11 cellular contexts compared by ENCODE assay signal in genomic region chr9:121326130-121326838, GRCh38. TPM values are rescaled to one million over a fixed set of nuclear protein-coding genes. Genes with fewer than 3 reads are reported as not detected.
DNase-seq lines count a peak whose midpoint lies in the region; ATAC-seq and TF ChIP-seq lines count a peak whose summit lies in the region.
"Had no signal": no experiment of that assay in that cellular context is flagged by ENCODE, and none has a peak within 500 bp of the region (broad histone marks: within the 10 kb centered on the region; RNA-seq: fewer than 3 reads in every experiment).

No MANE protein-coding gene starts in this region.

- no peaks in the 10 kb centered on the region for H3K27me3 Mint-ChIP-seq in natural killer cell treated with Interleukin-12 subunit alpha and Interleukin-12 subunit beta and Interleukin-15 and Interleukin-18, amount 100 ng/mL, for 72 hours
- H3K27me3 Mint-ChIP-seq: activated CD4-positive, alpha-beta memory T cell treated with anti-CD3 and anti-CD28 coated beads, Interleukin-2, amount 10 ng/mL, durations not matched to agents 7 days and 5 days had no signal

- DNase-seq in HT-29 (ENCODE audit: low spot score) (peak; percentile 42), dermis microvascular lymphatic vessel endothelial cell (ENCODE audit: low read depth in 2 of 2) (peak; percentile 87 to 95), right lobe of liver (peak; percentile 71 to 93 (median 87)), substantia nigra (lab: John Stamatoyannopoulos, UW) (peak in 26 of 49 donors; percentile 8 to 73 (median 56)), NCI-H2081 treated with DMSO at 0.1 percent for 48 hours (lab: John Stamatoyannopoulos, UW) (no peak), GM10248 (ENCODE audit: extremely low spot score) (no peak)
- no peak for DNase-seq in natural killer cell treated with Interleukin-12 subunit alpha and Interleukin-12 subunit beta and Interleukin-15 and Interleukin-18, amount 100 ng/mL, for 72 hours (ENCODE audit: low spot score)
- DNase-seq: activated CD4-positive, alpha-beta memory T cell treated with anti-CD3 and anti-CD28 coated beads, Interleukin-2, amount 10 ng/mL, durations not matched to agents 7 days and 5 days; foreskin melanocyte; NCI-H345 had no signal

- H3K4me1 ChIP-seq in right lobe of liver, result peaks cover 0 to 27% (median 13%) of the 10 kb centered on the region in 4 donors

- H3K36me3 ChIP-seq in right lobe of liver, result peaks cover 0 to 26% (median 6%) of the 10 kb centered on the region in 4 donors

- peak; percentile 5 for TF ChIP-seq POLR2A in right lobe of liver (IDR thresholded peaks at IDR 0.05)

- H3K27ac ChIP-seq in right lobe of liver, result peak overlapping the region; percentile 66 to 96 (median 77)
- peak overlapping the region; percentile 67 for H3K27ac ChIP-seq in substantia nigra (ENCODE audit: low read depth, low read length, poor library complexity, severe bottlenecking)

- H3K27me3 ChIP-seq in right lobe of liver, result no peaks in the 10 kb centered on the region

- ATAC-seq in right lobe of liver, result peak; percentile 70 to 80 (median 72)
- ATAC-seq in natural killer cell treated with Interleukin-12 subunit alpha and Interleukin-12 subunit beta and Interleukin-15 and Interleukin-18, amount 100 ng/mL, for 72 hours, result no peak
- ATAC-seq in activated CD4-positive, CD25-positive, alpha-beta regulatory T cell treated with anti-CD3 and anti-CD28 coated beads, Interleukin-2, amount 50 U/mL, for 24 hours, result no peak

- no peak overlapping the region for H3K4me3 Mint-ChIP-seq in natural killer cell treated with Interleukin-12 subunit alpha and Interleukin-12 subunit beta and Interleukin-15 and Interleukin-18, amount 100 ng/mL, for 72 hours
- H3K4me3 Mint-ChIP-seq: activated CD4-positive, alpha-beta memory T cell treated with anti-CD3 and anti-CD28 coated beads, Interleukin-2, amount 10 ng/mL, durations not matched to agents 7 days and 5 days had no signal

- H3K4me1 Mint-ChIP-seq in natural killer cell treated with Interleukin-12 subunit alpha and Interleukin-12 subunit beta and Interleukin-15 and Interleukin-18, amount 100 ng/mL, for 72 hours (ENCODE audit: low read depth in 2 of 2), result peaks cover 27 to 29% of the 10 kb centered on the region in 2 donors

- POLR2A ChIA-PET in GM10248 (lab: Yijun Ruan, JAX), result no interaction called here

- H3K36me3 Mint-ChIP-seq in natural killer cell treated with Interleukin-12 subunit alpha and Interleukin-12 subunit beta and Interleukin-15 and Interleukin-18, amount 100 ng/mL, for 72 hours, result no peaks in the 10 kb centered on the region

- H3K4me3 ChIP-seq in right lobe of liver, result peak overlapping the region in 1 of 3 donors; percentile 35

- WGBS in right lobe of liver (ENCODE audit: insufficient coverage, low coverage, low lambda C conversion rate, missing lambda C conversion rate), result 59% methylated on average over 12 of the region's 19 CpGs

- TF ChIP-seq CTCF in right lobe of liver (IDR thresholded peaks at IDR 0.05) (no peak), GM10248 (IDR thresholded peaks at IDR 0.05; ENCODE audit: control extremely low read depth, extremely low read depth, low read depth, missing control alignments) (no peak)

- CTCF ChIA-PET in GM10248 (lab: Yijun Ruan, JAX), result interaction anchor here (0.8 to 2.3 kb wide), 4 partner anchors 11 to 73 kb away, joined by 3 to 8 read pairs (median 5); no protein-coding TSS in a partner anchor

- no peak overlapping the region for H3K27ac Mint-ChIP-seq in natural killer cell treated with Interleukin-12 subunit alpha and Interleukin-12 subunit beta and Interleukin-15 and Interleukin-18, amount 100 ng/mL, for 72 hours
- H3K27ac Mint-ChIP-seq: activated CD4-positive, alpha-beta memory T cell treated with anti-CD3 and anti-CD28 coated beads, Interleukin-2, amount 10 ng/mL, durations not matched to agents 7 days and 5 days had no signal

- no peaks in the 10 kb centered on the region for H3K9me3 ChIP-seq in right lobe of liver

- H3K9me3 Mint-ChIP-seq in natural killer cell treated with Interleukin-12 subunit alpha and Interleukin-12 subunit beta and Interleukin-15 and Interleukin-18, amount 100 ng/mL, for 72 hours, result no peaks in the 10 kb centered on the region
- H3K9me3 Mint-ChIP-seq: activated CD4-positive, alpha-beta memory T cell treated with anti-CD3 and anti-CD28 coated beads, Interleukin-2, amount 10 ng/mL, durations not matched to agents 7 days and 5 days had no signal

- intact Hi-C loops in right lobe of liver (cut with DNase I), result no loop called here

RNA-seq across cellular contexts. Expression of gene STOM, which starts 43.8 kb away (rescaled TPM):
- total RNA-seq in HT-29 (2014; rRNA removed; shearing (Covaris generic)), result not detected in 2 replicates
- total RNA-seq in dermis microvascular lymphatic vessel endothelial cell, result 225 and 320 TPM in 2 replicates
- total RNA-seq in right lobe of liver, result 100 to 1,000 TPM; 232 to 655 (median 443) TPM
- total RNA-seq in natural killer cell treated with Interleukin-12 subunit alpha and Interleukin-12 subunit beta and Interleukin-15 and Interleukin-18, amount 100 ng/mL, for 72 hours, result 100 to 1,000 TPM in 1 of 2 donors, 10 to 100 TPM in 1; 99.4 to 321 TPM

RNA-seq across cellular contexts. Expression of gene GSN, which starts 58.3 kb away (rescaled TPM):
- total RNA-seq in HT-29 (2014; rRNA removed; shearing (Covaris generic)), result 270 and 283 TPM in 2 replicates
- total RNA-seq in dermis microvascular lymphatic vessel endothelial cell (243 and 248 TPM in 2 replicates), right lobe of liver (10 to 100 TPM; 23.1 to 96.9 (median 38.8) TPM)
- total RNA-seq in natural killer cell treated with Interleukin-12 subunit alpha and Interleukin-12 subunit beta and Interleukin-15 and Interleukin-18, amount 100 ng/mL, for 72 hours, result 10 to 100 TPM in 1 of 2 donors, 1 to 10 TPM in 1; 9.4 to 40.9 TPM

Comparison
In these comparisons a context has a peak if more than half of its experiments do, and no peak if none do; other contexts are left out.
1. DNase-seq: peak in HT-29 (single experiment), dermis microvascular lymphatic vessel endothelial cell (2 of 2), right lobe of liver (3 of 3) and substantia nigra (26 of 49); none in NCI-H2081 treated with DMSO at 0.1 percent for 48 hours (single experiment), natural killer cell treated with Interleukin-12 subunit alpha and Interleukin-12 subunit beta and Interleukin-15 and Interleukin-18, amount 100 ng/mL, for 72 hours (single experiment) and GM10248 (single experiment).
2. ATAC-seq: peak in right lobe of liver (4 of 4); none in natural killer cell treated with Interleukin-12 subunit alpha and Interleukin-12 subunit beta and Interleukin-15 and Interleukin-18, amount 100 ng/mL, for 72 hours (0 of 2) and activated CD4-positive, CD25-positive, alpha-beta regulatory T cell treated with anti-CD3 and anti-CD28 coated beads, Interleukin-2, amount 50 U/mL, for 24 hours (0 of 2).
3. RNA of gene STOM, which starts 43.8 kb away (total RNA-seq): 232 to 655 TPM in right lobe of liver, 99.4 to 321 TPM in natural killer cell treated with Interleukin-12 subunit alpha and Interleukin-12 subunit beta and Interleukin-15 and Interleukin-18, amount 100 ng/mL, for 72 hours and 225 to 320 TPM in dermis microvascular lymphatic vessel endothelial cell; not detected in HT-29; every median in the first group is over 100 times any median in the second.